In genomic region chr13:53408847-53409568, GRCh38 we compare ENCODE assay signal across 18 cellular contexts.
DNase-seq lines count a peak whose midpoint lies in the region; ATAC-seq and TF ChIP-seq lines count a peak whose summit lies in the region.
"Had no signal": no experiment of that assay in that cellular context is flagged by ENCODE, and none has a peak within 500 bp of the region (broad histone marks: within the 10 kb centered on the region; RNA-seq: fewer than 3 reads in every experiment).

No MANE protein-coding gene starts in this region.

- CTCF ChIA-PET in activated naive CD4-positive, alpha-beta T cell treated with anti-CD3 and anti-CD28 coated beads, Interleukin-2, amount 10 ng/mL, durations not matched to agents 7 days and 5 days (lab: Charles Lee), result no interaction called here

- H3K9me3 ChIP-seq in aorta (ENCODE audit: control insufficient read depth, low read length), result no peaks in the 10 kb centered on the region
- H3K9me3 ChIP-seq in HAP-1, result no peaks in the 10 kb centered on the region
- H3K9me3 ChIP-seq: A549 had no signal

- no peak for TF ChIP-seq CTCF in chondrocyte (IDR thresholded peaks at IDR 0.05)

- intact Hi-C loops in aorta (cut with DNase I), result no loop called here

- H3K36me3 Mint-ChIP-seq in chondrocyte (ENCODE audit: low read depth), result no peaks in the 10 kb centered on the region
- no peaks in the 10 kb centered on the region for H3K36me3 Mint-ChIP-seq in activated naive CD4-positive, alpha-beta T cell treated with anti-CD3 and anti-CD28 coated beads, Interleukin-2, amount 10 ng/mL, durations not matched to agents 7 days and 5 days
- H3K36me3 Mint-ChIP-seq: CD4-positive, alpha-beta memory T cell had no signal

- H3K27ac Mint-ChIP-seq in stimulated activated naive CD8-positive, alpha-beta T cell treated with anti-CD3 and anti-CD28 coated beads, Interleukin-15, amount 100 ng/mL, for 72 hours, result no peak overlapping the region
- no peak overlapping the region for H3K27ac Mint-ChIP-seq in chondrocyte (ENCODE audit: unreplicated experiment)
- no peak overlapping the region for H3K27ac Mint-ChIP-seq in activated naive CD4-positive, alpha-beta T cell treated with anti-CD3 and anti-CD28 coated beads, Interleukin-2, amount 10 ng/mL, durations not matched to agents 7 days and 5 days
- H3K27ac Mint-ChIP-seq: CD4-positive, alpha-beta memory T cell; H9 had no signal

- no peak overlapping the region for H3K4me3 Mint-ChIP-seq in stimulated activated naive CD8-positive, alpha-beta T cell treated with anti-CD3 and anti-CD28 coated beads, Interleukin-15, amount 100 ng/mL, for 72 hours
- no peak overlapping the region for H3K4me3 Mint-ChIP-seq in chondrocyte (ENCODE audit: unreplicated experiment)
- no peak overlapping the region for H3K4me3 Mint-ChIP-seq in activated naive CD4-positive, alpha-beta T cell treated with anti-CD3 and anti-CD28 coated beads, Interleukin-2, amount 10 ng/mL, durations not matched to agents 7 days and 5 days
- H3K4me3 Mint-ChIP-seq: CD4-positive, alpha-beta memory T cell; H9 had no signal

- WGBS in aorta, 2 donors, result 95 to 96% methylated on average over 24 of the region's 24 CpGs

- DNase-seq in activated gamma-delta T cell (lab: John Stamatoyannopoulos, UW) (peak; percentile 2), activated gamma-delta T cell treated with Interleukin-2 at 50 U/mL for 16 hours (no peak), chondrocyte (ENCODE audit: low spot score) (peak; percentile 77), aorta (no peak), HAP-1 (ENCODE audit: low spot score in 2 of 2) (no peak)
- peak in 1 of 2 donors; percentile 0 for DNase-seq in stimulated activated naive CD8-positive, alpha-beta T cell treated with anti-CD3 and anti-CD28 coated beads, Interleukin-15, amount 100 ng/mL, for 72 hours
- DNase-seq in stimulated activated naive CD8-positive, alpha-beta T cell treated with anti-CD3 and anti-CD28 coated beads, Interleukin-15, Interleukin-2, amounts not matched to agents 100 U/mL and 50 U/mL, for 24 hours, result no peak
- no peak for DNase-seq in activated naive CD4-positive, alpha-beta T cell treated with anti-CD3 and anti-CD28 coated beads, Interleukin-2, amount 10 ng/mL, durations not matched to agents 7 days and 5 days
- DNase-seq: AML-193, DMS153, DMS79, GDM1, GOT3, H9 had no signal

- in situ Hi-C loops in HAP-1 (cut with MboI; ENCODE audit: low sequenced_read_pairs), result no loop called here

- H3K4me1 ChIP-seq in aorta (ENCODE audit: control insufficient read depth in 1 of 2, insufficient read depth in 2 of 2, low read length in 2 of 2), result no peaks in the 10 kb centered on the region
- no peaks in the 10 kb centered on the region; the same call in none of the 2 replicates for H3K4me1 ChIP-seq in HAP-1
- H3K4me1 ChIP-seq: A549 had no signal

- peaks cover 0 to 6% of the 10 kb centered on the region in 2 donors for H3K9me3 Mint-ChIP-seq in stimulated activated naive CD8-positive, alpha-beta T cell treated with anti-CD3 and anti-CD28 coated beads, Interleukin-15, amount 100 ng/mL, for 72 hours
- no peaks in the 10 kb centered on the region for H3K9me3 Mint-ChIP-seq in chondrocyte (ENCODE audit: low read depth)
- no peaks in the 10 kb centered on the region for H3K9me3 Mint-ChIP-seq in activated naive CD4-positive, alpha-beta T cell treated with anti-CD3 and anti-CD28 coated beads, Interleukin-2, amount 10 ng/mL, durations not matched to agents 7 days and 5 days
- H3K9me3 Mint-ChIP-seq: H9 had no signal

- H3K27me3 ChIP-seq in aorta (ENCODE audit: control insufficient read depth in 1 of 2, insufficient read depth in 2 of 2, low read length in 1 of 2) (peaks cover 0 to 2% of the 10 kb centered on the region in 2 donors), HAP-1 (ENCODE audit: low read depth) (no peaks in the 10 kb centered on the region)

- no peak overlapping the region for H3K4me3 ChIP-seq in aorta (ENCODE audit: low read length in 2 of 2)
- H3K4me3 ChIP-seq in HAP-1, result no peak overlapping the region
- H3K4me3 ChIP-seq: A549 had no signal

- ATAC-seq in stimulated activated naive CD8-positive, alpha-beta T cell treated with anti-CD3 and anti-CD28 coated beads, Interleukin-15, amount 100 ng/mL, for 72 hours, result peak; percentile 26
- ATAC-seq in stimulated activated naive CD8-positive, alpha-beta T cell treated with anti-CD3 and anti-CD28 coated beads, Interleukin-15, Interleukin-2, amounts not matched to agents 100 U/mL and 50 U/mL, for 24 hours, result no peak
- ATAC-seq in aorta (ENCODE audit: low FRiP score), result peak; percentile 4
- ATAC-seq: A549 had no signal

- H3K27ac ChIP-seq in aorta (ENCODE audit: low read depth in 1 of 2, low read length in 2 of 2), result no peak overlapping the region
- H3K27ac ChIP-seq: 22Rv1, A549, C4-2B had no signal

- no peaks in the 10 kb centered on the region for H3K36me3 ChIP-seq in aorta (ENCODE audit: control insufficient read depth in 1 of 2, insufficient read depth in 2 of 2, low read length in 1 of 2)
- no peaks in the 10 kb centered on the region for H3K36me3 ChIP-seq in HAP-1 (replicated peaks)

- no peaks in the 10 kb centered on the region for H3K27me3 Mint-ChIP-seq in stimulated activated naive CD8-positive, alpha-beta T cell treated with anti-CD3 and anti-CD28 coated beads, Interleukin-15, amount 100 ng/mL, for 72 hours
- no peaks in the 10 kb centered on the region for H3K27me3 Mint-ChIP-seq in chondrocyte (ENCODE audit: low read depth)
- no peaks in the 10 kb centered on the region for H3K27me3 Mint-ChIP-seq in activated naive CD4-positive, alpha-beta T cell treated with anti-CD3 and anti-CD28 coated beads, Interleukin-2, amount 10 ng/mL, durations not matched to agents 7 days and 5 days
- H3K27me3 Mint-ChIP-seq: CD4-positive, alpha-beta memory T cell had no signal

- H3K4me1 Mint-ChIP-seq in stimulated activated naive CD8-positive, alpha-beta T cell treated with anti-CD3 and anti-CD28 coated beads, Interleukin-15, amount 100 ng/mL, for 72 hours, result no peaks in the 10 kb centered on the region
- H3K4me1 Mint-ChIP-seq in chondrocyte (ENCODE audit: low read depth), result no peaks in the 10 kb centered on the region
- no peaks in the 10 kb centered on the region for H3K4me1 Mint-ChIP-seq in activated naive CD4-positive, alpha-beta T cell treated with anti-CD3 and anti-CD28 coated beads, Interleukin-2, amount 10 ng/mL, durations not matched to agents 7 days and 5 days
- H3K4me1 Mint-ChIP-seq: CD4-positive, alpha-beta memory T cell had no signal

Comparison
In these comparisons a context has a peak if more than half of its experiments do, and no peak if none do; other contexts are left out.
1. DNase-seq: peak in activated gamma-delta T cell (single experiment) and chondrocyte (single experiment); none in activated gamma-delta T cell treated with Interleukin-2 at 50 U/mL for 16 hours (single experiment), stimulated activated naive CD8-positive, alpha-beta T cell treated with anti-CD3 and anti-CD28 coated beads, Interleukin-15, Interleukin-2, amounts not matched to agents 100 U/mL and 50 U/mL, for 24 hours (single experiment), aorta (0 of 2), HAP-1 (0 of 2) and activated naive CD4-positive, alpha-beta T cell treated with anti-CD3 and anti-CD28 coated beads, Interleukin-2, amount 10 ng/mL, durations not matched to agents 7 days and 5 days (single experiment).